8 cellular contexts compared by ENCODE assay signal in genomic region chr11:65712633-65713076, GRCh38. TPM values are rescaled to one million over a fixed set of nuclear protein-coding genes. Genes with fewer than 3 reads are reported as not detected.
DNase-seq lines count a peak whose midpoint lies in the region; ATAC-seq and TF ChIP-seq lines count a peak whose summit lies in the region.

No MANE protein-coding gene starts in this region.

- in situ Hi-C loops in gastrocnemius medialis (cut with MboI; ENCODE audit: low sequenced_read_pairs in 4 of 4): loop anchor here (5.0 to 25.0 kb wide), 4 partner anchors 105 to 282 kb away; no protein-coding TSS in a partner anchor

- DNase-seq in SJCRH30 (no peak), fibroblast of lung (ENCODE audit: low read depth in 2 of 2) (no peak), gastrocnemius medialis (no peak), DMS79 treated with DMSO at 0.1 percent for 48 hours (lab: John Stamatoyannopoulos, UW) (no peak), sciatic nerve (ENCODE audit: low spot score) (no peak)
- no peak for DNase-seq in activated CD4-positive, CD25-positive, alpha-beta regulatory T cell treated with anti-CD3 and anti-CD28 coated beads, Interleukin-2, amount 50 U/mL, for 72 hours

- H3K9me3 ChIP-seq in SJCRH30 (replicated peaks): no peaks in the 10 kb centered on the region
- H3K9me3 ChIP-seq in fibroblast of lung (ENCODE audit: control insufficient read depth, insufficient read depth, low read depth, low read length): no peaks in the 10 kb centered on the region
- H3K9me3 ChIP-seq in gastrocnemius medialis: no peaks in the 10 kb centered on the region

- H3K4me1 ChIP-seq in SJCRH30: peaks cover 5% of the 10 kb centered on the region; the same call in 1 of the 2 replicates
- peaks cover 2% of the 10 kb centered on the region for H3K4me1 ChIP-seq in fibroblast of lung (ENCODE audit: control insufficient read depth, extremely low read depth, insufficient read depth, low read length)
- H3K4me1 ChIP-seq in gastrocnemius medialis: peaks cover 15 to 18% of the 10 kb centered on the region in 2 donors

- no peak for TF ChIP-seq POLR2A in gastrocnemius medialis (IDR thresholded peaks at IDR 0.05)

- H3K4me3 ChIP-seq in GM12875 (ENCODE audit: low read depth, low read length) (peak overlapping the region; percentile 67), SJCRH30 (peak overlapping the region; percentile 81), fibroblast of lung (replicated peaks in 1 of 4; ENCODE audit: control extremely low read depth in 1 of 4, insufficient read depth in 1 of 4, low read depth in 3 of 4, low read length in 4 of 4) (peak overlapping the region; percentile 69 to 79 (median 76)), gastrocnemius medialis (peak overlapping the region; percentile 73 to 97 (median 84))

- no peak for TF ChIP-seq CTCF in GM12875 (IDR thresholded peaks at IDR 0.05; ENCODE audit: borderline replicate concordance, insufficient read depth, low read depth, low read length)
- TF ChIP-seq CTCF in fibroblast of lung (conservative IDR thresholded peaks at IDR 0.05 in 1 of 2, IDR thresholded peaks at IDR 0.05 in 1 of 2; ENCODE audit: low read depth in 1 of 2, low read length in 2 of 2): no peak
- TF ChIP-seq CTCF in gastrocnemius medialis (IDR thresholded peaks at IDR 0.05 in 4 of 5, conservative IDR thresholded peaks at IDR 0.05 in 1 of 5): no peak

- peak overlapping the region; percentile 86 for H3K4me2 ChIP-seq in fibroblast of lung (ENCODE audit: extremely low read depth, insufficient read depth, low read length)

- peak overlapping the region; percentile 100 for H3K9ac ChIP-seq in fibroblast of lung (ENCODE audit: insufficient read depth, low read length)

- peak overlapping the region; percentile 39 for H2AFZ ChIP-seq in fibroblast of lung (ENCODE audit: low read length)

- no peak for ATAC-seq in gastrocnemius medialis
- no peak for ATAC-seq in HG03039 (IDR thresholded peaks at IDR 0.05; ENCODE audit: unreplicated experiment)
- ATAC-seq in sciatic nerve: no peak

- peaks cover 9% of the 10 kb centered on the region for H3K79me2 ChIP-seq in fibroblast of lung (ENCODE audit: control insufficient read depth, insufficient read depth, low read length)

- no peaks in the 10 kb centered on the region for H4K20me1 ChIP-seq in fibroblast of lung (ENCODE audit: control insufficient read depth, extremely low read depth, insufficient read depth, low read length)

- peak overlapping the region; percentile 95; the same call in 1 of the 2 replicates for H3K27ac ChIP-seq in SJCRH30
- H3K27ac ChIP-seq in fibroblast of lung (ENCODE audit: insufficient read depth, low read length): peak overlapping the region; percentile 98
- H3K27ac ChIP-seq in gastrocnemius medialis: peak overlapping the region; percentile 96 to 100 (median 99)

- H3K36me3 ChIP-seq in SJCRH30 (peaks cover 19% of the 10 kb centered on the region), fibroblast of lung (ENCODE audit: control insufficient read depth, insufficient read depth, low read length) (peaks cover 30% of the 10 kb centered on the region), gastrocnemius medialis (peaks cover 0 to 47% of the 10 kb centered on the region in 2 donors)

- intact Hi-C loops in gastrocnemius medialis (cut with DNase I; ENCODE audit: low total_unique reads): loop anchor here (1.0 to 5.0 kb wide), 6 partner anchors 8 to 147 kb away; partner anchors contain the start of genes AP5B1, PCNX3 and RNASEH2C
- intact Hi-C loops in sciatic nerve (cut with DNase I): loop anchor here (5.0 to 10.0 kb wide), 2 partner anchors 85 to 102 kb away; no protein-coding TSS in a partner anchor

- H3K27me3 ChIP-seq in SJCRH30: no peaks in the 10 kb centered on the region
- H3K27me3 ChIP-seq in fibroblast of lung (ENCODE audit: control insufficient read depth, insufficient read depth, low read length): no peaks in the 10 kb centered on the region
- no peaks in the 10 kb centered on the region for H3K27me3 ChIP-seq in gastrocnemius medialis

RNA-seq across cellular contexts. Expression of gene KAT5, which starts 0.6 kb away (rescaled TPM):
- 30.7 and 34.0 TPM in 2 replicates for total RNA-seq in SJCRH30 (2014; rRNA removed; shearing (Covaris generic))
- total RNA-seq in fibroblast of lung (31.3 and 50.4 TPM in 2 replicates), gastrocnemius medialis (10 to 100 TPM; 40.0 to 69.4 (median 50.0) TPM), sciatic nerve (81.5 TPM)
- polyA plus RNA-seq in fibroblast of lung: 27.8 and 34.0 TPM in 2 replicates
- polyA plus RNA-seq in fibroblast of lung (2012): 25.4 and 35.8 TPM in 2 replicates
- polyA minus RNA-seq in fibroblast of lung (ENCODE audit: low replicate concordance): 44.1 and 85.2 TPM in 2 replicates

RNA-seq across cellular contexts. Expression of gene RNASEH2C, which starts 7.9 kb away (rescaled TPM):
- 49.3 and 50.9 TPM in 2 replicates for total RNA-seq in SJCRH30 (2014; rRNA removed; shearing (Covaris generic))
- total RNA-seq in fibroblast of lung (19.5 and 29.1 TPM in 2 replicates), gastrocnemius medialis (100 to 1,000 TPM in 1 of 4 donors, 10 to 100 TPM in 3; 36.5 to 101 (median 62.4) TPM), sciatic nerve (42.5 TPM)
- polyA plus RNA-seq in fibroblast of lung: 12.6 and 17.9 TPM in 2 replicates
- 39.3 and 48.9 TPM in 2 replicates for polyA plus RNA-seq in fibroblast of lung (2012)
- 4.7 and 11.7 TPM in 2 replicates for polyA minus RNA-seq in fibroblast of lung (ENCODE audit: low replicate concordance)

RNA-seq across cellular contexts. Expression of gene RELA, which starts 49.9 kb away (rescaled TPM):
- 37.3 and 38.3 TPM in 2 replicates for total RNA-seq in SJCRH30 (2014; rRNA removed; shearing (Covaris generic))
- total RNA-seq in fibroblast of lung: 13.9 and 15.7 TPM in 2 replicates
- polyA plus RNA-seq in fibroblast of lung: 23.0 and 31.8 TPM in 2 replicates
- 46.7 and 57.7 TPM in 2 replicates for polyA plus RNA-seq in fibroblast of lung (2012)
- polyA minus RNA-seq in fibroblast of lung (ENCODE audit: low replicate concordance): 145 and 281 TPM in 2 replicates
- total RNA-seq in gastrocnemius medialis: 10 to 100 TPM; 39.7 to 68.3 (median 56.3) TPM
- 95.6 TPM for total RNA-seq in sciatic nerve
